Comparison of ENCODE assay signal across 26 cellular contexts in the genomic region with DNA sequence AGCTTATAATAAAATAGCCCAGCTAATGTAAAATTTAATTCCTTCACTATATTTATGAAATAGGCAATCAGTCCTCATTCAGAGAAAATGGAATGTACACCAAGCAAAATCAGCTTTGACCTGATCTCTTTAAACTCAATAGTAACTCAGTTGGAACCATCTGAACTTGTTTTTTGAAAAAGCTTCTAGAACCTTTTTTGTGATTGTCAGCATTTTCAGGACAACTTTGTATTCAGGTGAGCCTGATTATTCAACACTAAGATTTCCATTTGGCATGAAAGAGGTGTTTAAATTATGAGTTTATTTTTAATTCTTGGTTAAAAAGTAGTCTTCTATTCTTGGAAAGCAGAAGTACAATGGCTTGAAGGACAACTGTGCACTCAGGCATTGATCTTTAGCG.
"Had no signal": no experiment of that assay in that cellular context is flagged by ENCODE, and none has a peak within 500 bp of the region (broad histone marks: within the 10 kb centered on the region; RNA-seq: fewer than 3 reads in every experiment).

No MANE protein-coding gene starts in this region.

- H3K36me3 ChIP-seq: esophagus squamous epithelium, left lung, neural progenitor cell, suprapubic skin, transverse colon, vagina had no signal

- H3K27me3 ChIP-seq: vagina had no signal

- DNase-seq: dermis blood vessel endothelial cell; effector memory CD4-positive, alpha-beta T cell; erythroblast; esophagus squamous epithelium; foreskin melanocyte; kidney; left lung; mesenchymal stem cell; mucosa of descending colon; naive B cell; stimulated activated CD4-positive, alpha-beta T cell treated with anti-CD3 and anti-CD28 coated beads, Interleukin-12 subunit alpha, Interleukin-12 subunit beta, amount 100 ng/mL, for 4 hours; stimulated activated CD4-positive, alpha-beta T cell treated with anti-CD3 and anti-CD28 coated beads, Interleukin-1b, Interleukin-23, amount 100 ng/mL, for 48 hours; stimulated activated CD4-positive, alpha-beta T cell treated with anti-CD3 and anti-CD28 coated beads, Interleukin-4, amount 100 ng/mL, for 1 hour; stimulated activated CD8-positive, alpha-beta memory T cell treated with anti-CD3 and anti-CD28 coated beads, Interleukin-4, amount 100 ng/mL, for 48 hours; stimulated activated naive CD4-positive, alpha-beta T cell; stimulated activated naive CD8-positive, alpha-beta T cell treated with anti-CD3 and anti-CD28 coated beads, Interleukin-15, amount 100 ng/mL, for 72 hours; transverse colon had no signal

- H3K4me2 ChIP-seq: smooth muscle cell had no signal

- FAIRE-seq: endometrium, kidney had no signal

- H3K9ac ChIP-seq: neural progenitor cell, parathyroid adenoma had no signal

- H3K9me3 ChIP-seq: esophagus squamous epithelium, left lung, mucosa of descending colon, suprapubic skin, transverse colon, vagina had no signal

- H2AFZ ChIP-seq: parathyroid adenoma had no signal

- ATAC-seq: left lung; mucosa of descending colon; natural killer cell treated with Interleukin-12 subunit alpha and Interleukin-12 subunit beta and Interleukin-15 and Interleukin-18, amount 100 ng/mL, for 72 hours; sciatic nerve; stimulated activated naive CD8-positive, alpha-beta T cell treated with anti-CD3 and anti-CD28 coated beads, Interleukin-15, amount 100 ng/mL, for 72 hours had no signal

- H3K4me1 ChIP-seq: esophagus squamous epithelium, left lung, neural progenitor cell, parathyroid adenoma, suprapubic skin, transverse colon, vagina had no signal

- H3K4me3 ChIP-seq: coronary artery, esophagus squamous epithelium, left lung, mucosa of descending colon, neural progenitor cell, smooth muscle cell, suprapubic skin, transverse colon, vagina had no signal

- H3K27ac ChIP-seq: coronary artery, esophagus squamous epithelium, left lung, neural progenitor cell, parathyroid adenoma, suprapubic skin, transverse colon, vagina had no signal

- H3K79me2 ChIP-seq: parathyroid adenoma had no signal
